ENCODE assay signal across 1 cellular context in genomic region chr12:6613776-6614512, GRCh38.
TF ChIP-seq lines count a peak whose summit lies in the region.

No MANE protein-coding gene starts in this region.

TF ChIP-seq in IMR-90, 13 proteins besides CTCF, POLR2A, EP300 and RAD21:
- TF ChIP-seq, protein P1, sequence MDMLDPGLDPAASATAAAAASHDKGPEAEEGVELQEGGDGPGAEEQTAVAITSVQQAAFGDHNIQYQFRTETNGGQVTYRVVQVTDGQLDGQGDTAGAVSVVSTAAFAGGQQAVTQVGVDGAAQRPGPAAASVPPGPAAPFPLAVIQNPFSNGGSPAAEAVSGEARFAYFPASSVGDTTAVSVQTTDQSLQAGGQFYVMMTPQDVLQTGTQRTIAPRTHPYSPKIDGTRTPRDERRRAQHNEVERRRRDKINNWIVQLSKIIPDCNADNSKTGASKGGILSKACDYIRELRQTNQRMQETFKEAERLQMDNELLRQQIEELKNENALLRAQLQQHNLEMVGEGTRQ (IDR thresholded peaks at IDR 0.05; ENCODE audit: low read depth, low read length), result peak; percentile 57; the same call in 1 of the 2 replicates
- TF ChIP-seq MXI1 (IDR thresholded peaks at IDR 0.05; ENCODE audit: borderline replicate concordance, low read depth, low read length) (peak; percentile 52; the same call in 1 of the 2 replicates), MAZ (IDR thresholded peaks at IDR 0.05; ENCODE audit: borderline replicate concordance, low read depth, low read length) (peak; percentile 87), SMC3 (IDR thresholded peaks at IDR 0.05; ENCODE audit: low read depth, low read length) (no peak)
